1 cellular context compared by ENCODE assay signal in the genomic region with DNA sequence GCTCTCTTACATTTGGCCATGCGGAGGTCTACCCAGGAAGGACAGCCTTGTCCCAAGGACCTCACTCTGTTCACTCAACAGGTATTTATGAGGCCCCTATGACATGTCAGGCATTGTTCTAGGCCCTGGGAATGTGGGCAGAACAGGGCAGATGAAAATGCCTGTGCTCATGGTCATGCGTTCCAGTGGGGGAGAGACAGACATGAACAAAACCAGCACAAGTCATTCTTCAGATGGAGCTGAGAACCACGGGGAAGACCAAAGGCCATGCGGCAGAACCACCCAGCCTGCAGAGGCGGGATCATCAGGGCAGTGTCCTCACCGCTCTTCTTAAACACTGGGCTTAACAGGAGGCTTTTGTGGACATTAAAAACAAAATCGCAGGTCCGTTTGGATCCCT.
TF ChIP-seq lines count a peak whose summit lies in the region.

No MANE protein-coding gene starts in this region.

TF ChIP-seq in H1, 55 proteins besides CTCF, POLR2A, EP300 and RAD21:
- no peak for TF ChIP-seq TCF12 (IDR thresholded peaks at IDR 0.05; ENCODE audit: low read depth, low read length)
- no peak for TF ChIP-seq POLR2AphosphoS5 (IDR thresholded peaks at IDR 0.05; ENCODE audit: low read depth, low read length)
- no peak for TF ChIP-seq BCL11A (IDR thresholded peaks at IDR 0.05; ENCODE audit: low read depth in 2 of 2, low read length in 2 of 2)
- no peak for TF ChIP-seq SUZ12 (IDR thresholded peaks at IDR 0.05; ENCODE audit: low read length)
- no peak for TF ChIP-seq JUND (IDR thresholded peaks at IDR 0.05; ENCODE audit: low read length)
- TF ChIP-seq SP2 (IDR thresholded peaks at IDR 0.05; ENCODE audit: low read length), result no peak
- no peak for TF ChIP-seq SIN3A (conservative IDR thresholded peaks at IDR 0.05 in 1 of 2, IDR thresholded peaks at IDR 0.05 in 1 of 2; ENCODE audit: low read depth in 1 of 2, low read length in 2 of 2)
- TF ChIP-seq, protein P1, sequence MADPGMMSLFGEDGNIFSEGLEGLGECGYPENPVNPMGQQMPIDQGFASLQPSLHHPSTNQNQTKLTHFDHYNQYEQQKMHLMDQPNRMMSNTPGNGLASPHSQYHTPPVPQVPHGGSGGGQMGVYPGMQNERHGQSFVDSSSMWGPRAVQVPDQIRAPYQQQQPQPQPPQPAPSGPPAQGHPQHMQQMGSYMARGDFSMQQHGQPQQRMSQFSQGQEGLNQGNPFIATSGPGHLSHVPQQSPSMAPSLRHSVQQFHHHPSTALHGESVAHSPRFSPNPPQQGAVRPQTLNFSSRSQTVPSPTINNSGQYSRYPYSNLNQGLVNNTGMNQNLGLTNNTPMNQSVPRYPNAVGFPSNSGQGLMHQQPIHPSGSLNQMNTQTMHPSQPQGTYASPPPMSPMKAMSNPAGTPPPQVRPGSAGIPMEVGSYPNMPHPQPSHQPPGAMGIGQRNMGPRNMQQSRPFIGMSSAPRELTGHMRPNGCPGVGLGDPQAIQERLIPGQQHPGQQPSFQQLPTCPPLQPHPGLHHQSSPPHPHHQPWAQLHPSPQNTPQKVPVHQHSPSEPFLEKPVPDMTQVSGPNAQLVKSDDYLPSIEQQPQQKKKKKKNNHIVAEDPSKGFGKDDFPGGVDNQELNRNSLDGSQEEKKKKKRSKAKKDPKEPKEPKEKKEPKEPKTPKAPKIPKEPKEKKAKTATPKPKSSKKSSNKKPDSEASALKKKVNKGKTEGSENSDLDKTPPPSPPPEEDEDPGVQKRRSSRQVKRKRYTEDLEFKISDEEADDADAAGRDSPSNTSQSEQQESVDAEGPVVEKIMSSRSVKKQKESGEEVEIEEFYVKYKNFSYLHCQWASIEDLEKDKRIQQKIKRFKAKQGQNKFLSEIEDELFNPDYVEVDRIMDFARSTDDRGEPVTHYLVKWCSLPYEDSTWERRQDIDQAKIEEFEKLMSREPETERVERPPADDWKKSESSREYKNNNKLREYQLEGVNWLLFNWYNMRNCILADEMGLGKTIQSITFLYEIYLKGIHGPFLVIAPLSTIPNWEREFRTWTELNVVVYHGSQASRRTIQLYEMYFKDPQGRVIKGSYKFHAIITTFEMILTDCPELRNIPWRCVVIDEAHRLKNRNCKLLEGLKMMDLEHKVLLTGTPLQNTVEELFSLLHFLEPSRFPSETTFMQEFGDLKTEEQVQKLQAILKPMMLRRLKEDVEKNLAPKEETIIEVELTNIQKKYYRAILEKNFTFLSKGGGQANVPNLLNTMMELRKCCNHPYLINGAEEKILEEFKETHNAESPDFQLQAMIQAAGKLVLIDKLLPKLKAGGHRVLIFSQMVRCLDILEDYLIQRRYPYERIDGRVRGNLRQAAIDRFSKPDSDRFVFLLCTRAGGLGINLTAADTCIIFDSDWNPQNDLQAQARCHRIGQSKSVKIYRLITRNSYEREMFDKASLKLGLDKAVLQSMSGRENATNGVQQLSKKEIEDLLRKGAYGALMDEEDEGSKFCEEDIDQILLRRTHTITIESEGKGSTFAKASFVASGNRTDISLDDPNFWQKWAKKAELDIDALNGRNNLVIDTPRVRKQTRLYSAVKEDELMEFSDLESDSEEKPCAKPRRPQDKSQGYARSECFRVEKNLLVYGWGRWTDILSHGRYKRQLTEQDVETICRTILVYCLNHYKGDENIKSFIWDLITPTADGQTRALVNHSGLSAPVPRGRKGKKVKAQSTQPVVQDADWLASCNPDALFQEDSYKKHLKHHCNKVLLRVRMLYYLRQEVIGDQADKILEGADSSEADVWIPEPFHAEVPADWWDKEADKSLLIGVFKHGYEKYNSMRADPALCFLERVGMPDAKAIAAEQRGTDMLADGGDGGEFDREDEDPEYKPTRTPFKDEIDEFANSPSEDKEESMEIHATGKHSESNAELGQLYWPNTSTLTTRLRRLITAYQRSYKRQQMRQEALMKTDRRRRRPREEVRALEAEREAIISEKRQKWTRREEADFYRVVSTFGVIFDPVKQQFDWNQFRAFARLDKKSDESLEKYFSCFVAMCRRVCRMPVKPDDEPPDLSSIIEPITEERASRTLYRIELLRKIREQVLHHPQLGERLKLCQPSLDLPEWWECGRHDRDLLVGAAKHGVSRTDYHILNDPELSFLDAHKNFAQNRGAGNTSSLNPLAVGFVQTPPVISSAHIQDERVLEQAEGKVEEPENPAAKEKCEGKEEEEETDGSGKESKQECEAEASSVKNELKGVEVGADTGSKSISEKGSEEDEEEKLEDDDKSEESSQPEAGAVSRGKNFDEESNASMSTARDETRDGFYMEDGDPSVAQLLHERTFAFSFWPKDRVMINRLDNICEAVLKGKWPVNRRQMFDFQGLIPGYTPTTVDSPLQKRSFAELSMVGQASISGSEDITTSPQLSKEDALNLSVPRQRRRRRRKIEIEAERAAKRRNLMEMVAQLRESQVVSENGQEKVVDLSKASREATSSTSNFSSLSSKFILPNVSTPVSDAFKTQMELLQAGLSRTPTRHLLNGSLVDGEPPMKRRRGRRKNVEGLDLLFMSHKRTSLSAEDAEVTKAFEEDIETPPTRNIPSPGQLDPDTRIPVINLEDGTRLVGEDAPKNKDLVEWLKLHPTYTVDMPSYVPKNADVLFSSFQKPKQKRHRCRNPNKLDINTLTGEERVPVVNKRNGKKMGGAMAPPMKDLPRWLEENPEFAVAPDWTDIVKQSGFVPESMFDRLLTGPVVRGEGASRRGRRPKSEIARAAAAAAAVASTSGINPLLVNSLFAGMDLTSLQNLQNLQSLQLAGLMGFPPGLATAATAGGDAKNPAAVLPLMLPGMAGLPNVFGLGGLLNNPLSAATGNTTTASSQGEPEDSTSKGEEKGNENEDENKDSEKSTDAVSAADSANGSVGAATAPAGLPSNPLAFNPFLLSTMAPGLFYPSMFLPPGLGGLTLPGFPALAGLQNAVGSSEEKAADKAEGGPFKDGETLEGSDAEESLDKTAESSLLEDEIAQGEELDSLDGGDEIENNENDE (IDR thresholded peaks at IDR 0.05; ENCODE audit: insufficient replicate concordance, low read length), result no peak
- TF ChIP-seq NANOG (IDR thresholded peaks at IDR 0.05; ENCODE audit: insufficient read depth, low read depth, low read length, poor library complexity, severe bottlenecking), result no peak
- TF ChIP-seq CTBP2 (IDR thresholded peaks at IDR 0.05; ENCODE audit: borderline replicate concordance, insufficient read depth, insufficient read length, low read length), result no peak
- no peak for TF ChIP-seq CHD2 (IDR thresholded peaks at IDR 0.05; ENCODE audit: low read length)
- no peak for TF ChIP-seq TAF7 (optimal IDR thresholded peaks at IDR 0.05; ENCODE audit: borderline replicate concordance, low read depth, low read length)
- TF ChIP-seq NRF1 (IDR thresholded peaks at IDR 0.05; ENCODE audit: low read depth, low read length), result no peak
TF ChIP-seq in H1: peak in this region for 0.
